ENCODE assay signal across 25 cellular contexts in genomic region chr2:213678437-213679218, GRCh38.
DNase-seq lines count a peak whose midpoint lies in the region; ATAC-seq, FAIRE-seq and TF ChIP-seq lines count a peak whose summit lies in the region.
"Had no signal": no experiment of that assay in that cellular context is flagged by ENCODE, and none has a peak within 500 bp of the region (broad histone marks: within the 10 kb centered on the region; RNA-seq: fewer than 3 reads in every experiment).

No MANE protein-coding gene starts in this region.

- intact Hi-C loops in Right ventricle myocardium inferior (cut with DNase I): no loop called here

- no peak for DNase-seq in GM12892 (ENCODE audit: insufficient read length)
- DNase-seq in endothelial cell (ENCODE audit: low spot score): peak; percentile 5
- no peak for DNase-seq in brain microvascular endothelial cell
- DNase-seq in Right ventricle myocardium inferior (ENCODE audit: missing footprints): no peak
- no peak for DNase-seq in stimulated activated CD4-positive, alpha-beta T cell treated with anti-CD3 and anti-CD28 coated beads, Interleukin-4, amount 100 ng/mL, for 4 hours
- no peak for DNase-seq in H54 (ENCODE audit: insufficient read length, low spot score)
- DNase-seq: activated CD8-positive, alpha-beta T cell treated with anti-CD3 and anti-CD28 coated beads, Interleukin-2, amount 10 ng/mL, durations not matched to agents 7 days and 5 days; activated T-cell treated with anti-CD3 and anti-CD28 coated beads, Interleukin-2, amount 50 U/mL, for 72 hours; CD8-positive, alpha-beta T cell; DMS79; IMR-90; NCI-H187; NCI-H345; stimulated activated CD4-positive, alpha-beta T cell treated with anti-CD3 and anti-CD28 coated beads, Interleukin-15, amount 100 ng/mL, for 24 hours; stimulated activated naive CD4-positive, alpha-beta T cell; transverse colon; WERI-Rb-1 had no signal

- ATAC-seq in GM21526 (IDR thresholded peaks at IDR 0.05; ENCODE audit: low FRiP score, unreplicated experiment) (peak; percentile 56), HG03342 (IDR thresholded peaks at IDR 0.05; ENCODE audit: unreplicated experiment) (peak; percentile 48), Right ventricle myocardium inferior (no peak)
- ATAC-seq: activated CD8-positive, alpha-beta T cell treated with anti-CD3 and anti-CD28 coated beads, Interleukin-2, amount 10 ng/mL, durations not matched to agents 7 days and 5 days; activated naive CD4-positive, alpha-beta T cell treated with anti-CD3 and anti-CD28 coated beads, Interleukin-2, amount 50 U/mL, for 72 hours; activated T-cell treated with anti-CD3 and anti-CD28 coated beads, Interleukin-2, amount 50 U/mL, for 72 hours; CD8-positive, alpha-beta T cell; HCT116 had no signal

- in situ Hi-C loops in brain microvascular endothelial cell (cut with HindIII; ENCODE audit: low pct_ligation_motif_present, low sequenced_read_pairs): no loop called here

- H3K4me3 ChIP-seq in brain microvascular endothelial cell (ENCODE audit: low read depth, low read length): no peak overlapping the region
- H3K4me3 ChIP-seq: lung, right atrium auricular region, transverse colon had no signal

- no peaks in the 10 kb centered on the region for H3K36me3 ChIP-seq in brain microvascular endothelial cell (replicated peaks)
- H3K36me3 ChIP-seq: right atrium auricular region, transverse colon, WERI-Rb-1 had no signal

- peaks cover 7% of the 10 kb centered on the region for H3K9me3 Mint-ChIP-seq in endothelial cell (ENCODE audit: unreplicated experiment)

- no peak overlapping the region for H3K27ac ChIP-seq in brain microvascular endothelial cell
- H3K27ac ChIP-seq: right atrium auricular region, transverse colon, WERI-Rb-1 had no signal

- peaks cover 15% of the 10 kb centered on the region for H3K4me1 Mint-ChIP-seq in endothelial cell (ENCODE audit: unreplicated experiment)

- peak; percentile 58 for FAIRE-seq in GM12892 (lab: Jason Lieb, UNC)
- no peak for FAIRE-seq in H54 (lab: Jason Lieb, UNC)
- FAIRE-seq: endometrium, islet of Langerhans had no signal

- no peak overlapping the region for H3K4me3 Mint-ChIP-seq in endothelial cell (ENCODE audit: unreplicated experiment)
- H3K4me3 Mint-ChIP-seq: activated CD8-positive, alpha-beta T cell treated with anti-CD3 and anti-CD28 coated beads, Interleukin-2, amount 10 ng/mL, durations not matched to agents 7 days and 5 days; activated T-cell treated with anti-CD3 and anti-CD28 coated beads, Interleukin-2, amount 50 U/mL, for 72 hours; CD8-positive, alpha-beta T cell had no signal

- H3K27me3 Mint-ChIP-seq in endothelial cell (ENCODE audit: unreplicated experiment): no peaks in the 10 kb centered on the region

- H3K36me3 Mint-ChIP-seq in endothelial cell (ENCODE audit: low read depth, unreplicated experiment): peaks cover 4% of the 10 kb centered on the region
- H3K36me3 Mint-ChIP-seq: activated naive CD4-positive, alpha-beta T cell treated with anti-CD3 and anti-CD28 coated beads, Interleukin-2, amount 50 U/mL, for 72 hours; CD8-positive, alpha-beta T cell had no signal

- TF ChIP-seq POLR2A in GM12892 (IDR thresholded peaks at IDR 0.05; ENCODE audit: low read depth, low read length) (no peak), H54 (IDR thresholded peaks at IDR 0.05; ENCODE audit: low read depth, low read length) (no peak)

- H3K27me3 ChIP-seq in brain microvascular endothelial cell (replicated peaks): no peaks in the 10 kb centered on the region
- H3K27me3 ChIP-seq: right atrium auricular region, transverse colon had no signal

- TF ChIP-seq CTCF in endothelial cell (IDR thresholded peaks at IDR 0.05; ENCODE audit: unreplicated experiment) (no peak), brain microvascular endothelial cell (IDR thresholded peaks at IDR 0.05; ENCODE audit: low read depth, low read length, missing control alignments) (no peak)

- peak overlapping the region; percentile 89 for H3K27ac Mint-ChIP-seq in endothelial cell (ENCODE audit: unreplicated experiment)
- H3K27ac Mint-ChIP-seq: activated CD8-positive, alpha-beta T cell treated with anti-CD3 and anti-CD28 coated beads, Interleukin-2, amount 10 ng/mL, durations not matched to agents 7 days and 5 days; activated naive CD4-positive, alpha-beta T cell treated with anti-CD3 and anti-CD28 coated beads, Interleukin-2, amount 50 U/mL, for 72 hours; activated T-cell treated with anti-CD3 and anti-CD28 coated beads, Interleukin-2, amount 50 U/mL, for 72 hours; CD8-positive, alpha-beta T cell had no signal
